8 cellular contexts compared by ENCODE assay signal in genomic region chr12:57898308-57898970, GRCh38. TPM values are rescaled to one million over a fixed set of nuclear protein-coding genes. Genes with fewer than 3 reads are reported as not detected.
A peak's percentile ranks its signal among the peaks of the same experiment; 100 is the strongest.
DNase-seq lines count a peak whose midpoint lies in the region; ATAC-seq, FAIRE-seq and TF ChIP-seq lines count a peak whose summit lies in the region.

No MANE protein-coding gene starts in this region.

- no peak for TF ChIP-seq CTCF in GM23338 (conservative IDR thresholded peaks at IDR 0.05; ENCODE audit: low read depth in 2 of 2)

- H3K27me3 ChIP-seq in GM23338 (ENCODE audit: insufficient read depth): peaks cover 21% of the 10 kb centered on the region; the same call in 1 of the 2 replicates

- peak; percentile 31 for ATAC-seq in GM18517 (IDR thresholded peaks at IDR 0.05; ENCODE audit: unreplicated experiment)
- peak; percentile 24 for ATAC-seq in HG02759 (IDR thresholded peaks at IDR 0.05; ENCODE audit: unreplicated experiment)
- no peak for ATAC-seq in GM23338

- H3K9me3 Mint-ChIP-seq in GM23338: no peaks in the 10 kb centered on the region

- no peak overlapping the region for H3K4me2 ChIP-seq in GM23338

- no peak overlapping the region for H2AFZ ChIP-seq in GM23338

- H3K4me1 Mint-ChIP-seq in GM23338: peaks cover 36% of the 10 kb centered on the region

- H3K4me3 Mint-ChIP-seq in GM23338: no peak overlapping the region

- peak; percentile 58 for FAIRE-seq in islet of Langerhans (lab: Jason Lieb, UNC)

- H3K4me1 ChIP-seq in GM23338 (ENCODE audit: insufficient read depth): peaks cover 23% of the 10 kb centered on the region

- no peak overlapping the region for H3K27ac ChIP-seq in GM23338 (ENCODE audit: low read depth)

- H3K27me3 Mint-ChIP-seq in GM23338 (ENCODE audit: insufficient read depth, low read depth, poor library complexity): peaks cover 27% of the 10 kb centered on the region

- H3K4me3 ChIP-seq in GM23338: no peak overlapping the region

- H3F3A ChIP-seq in GM23338 (replicated peaks; ENCODE audit: low read depth): 0 out of 2 replicates have a peak, but pooled peaks cover 6% of the 10 kb centered on the region

- no peaks in the 10 kb centered on the region for H3K9me2 ChIP-seq in GM23338 (ENCODE audit: insufficient read depth)

- no peaks in the 10 kb centered on the region for H3K79me2 ChIP-seq in GM23338 (replicated peaks; ENCODE audit: insufficient read depth)

- no peaks in the 10 kb centered on the region for H3K36me3 ChIP-seq in GM23338 (ENCODE audit: insufficient read depth)

- DNase-seq in SHP77 treated with DMSO at 0.1 percent for 48 hours (lab: John Stamatoyannopoulos, UW): peak; percentile 24
- no peak for DNase-seq in MV-4-11 (lab: John Stamatoyannopoulos, UW)
- no peak for DNase-seq in HuH-7.5 (ENCODE audit: low spot score)
- DNase-seq in GM23338 (ENCODE audit: low spot score): no peak
- no peak for DNase-seq in stimulated activated CD4-positive, alpha-beta T cell treated with anti-CD3 and anti-CD28 coated beads, Interleukin-1b, Interleukin-23, amount 100 ng/mL, for 48 hours

- H4K20me1 ChIP-seq in GM23338 (replicated peaks; ENCODE audit: insufficient read depth): no peaks in the 10 kb centered on the region

- no peak overlapping the region for H3K27ac Mint-ChIP-seq in GM23338

- no peaks in the 10 kb centered on the region; the same call in 2 of the 3 replicates for H3K36me3 Mint-ChIP-seq in GM23338 (ENCODE audit: low read depth)

TF ChIP-seq in GM23338, 12 proteins besides CTCF, POLR2A, EP300 and RAD21:
- TF ChIP-seq REST (IDR thresholded peaks at IDR 0.05; ENCODE audit: unreplicated experiment) (no peak), JUNB (IDR thresholded peaks at IDR 0.05; ENCODE audit: unreplicated experiment) (no peak)

RNA-seq across cellular contexts. Expression of gene ATP23, which starts 42.9 kb away (rescaled TPM):
- total RNA-seq in GM23338 (2014; rRNA removed; shearing (Covaris generic)): 14.7 and 22.4 TPM in 2 replicates
- polyA plus RNA-seq in GM23338 (2016; fragmentation: Nextera tagmentation; extraction: Ambion mirVana): 21.0 and 22.1 TPM in 2 replicates

RNA-seq across cellular contexts. Expression of gene CTDSP2, which starts 51.9 kb away (rescaled TPM):
- total RNA-seq in GM23338 (2014; rRNA removed; shearing (Covaris generic)): 66.3 and 81.9 TPM in 2 replicates
- polyA plus RNA-seq in GM23338 (2016; fragmentation: Nextera tagmentation; extraction: Ambion mirVana): 20.8 and 22.8 TPM in 2 replicates
